ENCODE assay signal across 8 cellular contexts in the genomic region with DNA sequence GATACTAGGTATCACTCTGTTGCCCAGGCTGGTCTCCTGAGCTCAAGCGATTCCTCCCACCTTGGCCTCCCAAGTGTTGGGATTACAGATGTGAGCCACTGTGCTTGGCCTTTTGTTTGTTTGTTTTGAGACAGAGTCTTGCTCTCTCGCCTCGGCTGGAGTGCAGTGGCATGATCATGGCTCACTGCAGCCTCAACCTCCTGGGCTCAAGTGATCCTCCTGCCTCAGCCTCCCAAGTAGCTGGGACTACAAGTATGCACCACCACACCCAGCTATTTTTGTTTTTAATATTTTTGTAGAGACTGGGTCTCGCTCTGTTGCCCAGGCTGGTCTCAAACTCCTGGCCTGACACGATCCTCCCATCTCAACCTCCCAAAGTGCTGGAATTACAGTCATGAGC. TPM values are rescaled to one million over a fixed set of nuclear protein-coding genes. Genes with fewer than 3 reads are reported as not detected.
"Had no signal": no experiment of that assay in that cellular context is flagged by ENCODE, and none has a peak within 500 bp of the region (broad histone marks: within the 10 kb centered on the region; RNA-seq: fewer than 3 reads in every experiment).

No MANE protein-coding gene starts in this region.

RNA-seq across cellular contexts. Expression of a gene that starts 7.6 kb away (rescaled TPM):
- total RNA-seq: PC-3, Peyer's patch, Right ventricle myocardium inferior, Right ventricle myocardium superior, RPMI7951, SJCRH30, SJSA1, SK-MEL-5 had no signal

RNA-seq across cellular contexts. Expression of a gene that starts 21.7 kb away (rescaled TPM):
- total RNA-seq: SJCRH30, SK-MEL-5 had no signal
